Comparison of ENCODE assay signal across 23 cellular contexts in the genomic region with DNA sequence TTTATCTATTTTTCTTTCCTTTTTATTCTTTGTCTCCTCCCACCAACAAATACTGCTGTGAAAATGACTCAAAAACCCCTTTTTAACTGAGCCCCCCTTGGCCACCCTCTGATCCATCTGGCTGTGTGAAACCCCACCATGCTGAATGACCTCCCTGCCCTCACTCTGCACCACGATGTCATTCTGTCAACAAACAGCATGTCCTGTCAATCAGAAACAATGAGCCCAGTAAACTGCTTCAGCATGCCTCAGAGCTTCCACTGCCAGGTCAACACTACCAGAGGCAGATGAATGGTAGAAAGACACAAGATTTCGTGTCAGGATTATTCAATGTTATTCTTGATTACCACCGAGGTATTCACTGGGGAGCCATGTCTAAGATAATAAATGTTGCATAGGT.
DNase-seq lines count a peak whose midpoint lies in the region; ATAC-seq and TF ChIP-seq lines count a peak whose summit lies in the region.
"Had no signal": no experiment of that assay in that cellular context is flagged by ENCODE, and none has a peak within 500 bp of the region (broad histone marks: within the 10 kb centered on the region; RNA-seq: fewer than 3 reads in every experiment).

No MANE protein-coding gene starts in this region.

- H3K9me3 Mint-ChIP-seq in neural crest cell: peaks cover 3% of the 10 kb centered on the region
- H3K9me3 Mint-ChIP-seq: activated CD4-positive, alpha-beta T cell treated with anti-CD3 and anti-CD28 coated beads, Interleukin-2, amount 10 ng/mL, durations not matched to agents 7 days and 5 days had no signal

- H3K36me3 Mint-ChIP-seq in neural crest cell (ENCODE audit: low read depth): peaks cover 18% of the 10 kb centered on the region
- H3K36me3 Mint-ChIP-seq: activated CD8-positive, alpha-beta memory T cell treated with anti-CD3 and anti-CD28 coated beads, Interleukin-2, amount 10 ng/mL, durations not matched to agents 7 days and 5 days; activated naive CD8-positive, alpha-beta T cell; naive thymus-derived CD4-positive, alpha-beta T cell had no signal

- H3K27ac ChIP-seq in ectodermal cell (ENCODE audit: insufficient read depth, low read depth, low read length, poor library complexity, severe bottlenecking) (peak overlapping the region; percentile 76), coronary artery (no peak overlapping the region)
- H3K27ac ChIP-seq: esophagus muscularis mucosa, parathyroid adenoma, SK-N-MC had no signal

- peaks cover 10% of the 10 kb centered on the region for H3K27me3 Mint-ChIP-seq in neural crest cell (ENCODE audit: low read depth)

- no peak for ATAC-seq in HG02981 (IDR thresholded peaks at IDR 0.05; ENCODE audit: unreplicated experiment)
- ATAC-seq: activated CD8-positive, alpha-beta memory T cell treated with anti-CD3 and anti-CD28 coated beads, Interleukin-2, amount 10 ng/mL, durations not matched to agents 7 days and 5 days; HCT116; left cardiac atrium; naive thymus-derived CD4-positive, alpha-beta T cell had no signal

- DNase-seq in Caki2 (ENCODE audit: low read depth) (peak; percentile 2), HuH-7.5 (ENCODE audit: low spot score) (peak; percentile 26), neural crest cell (ENCODE audit: low read depth, low spot score) (no peak), coronary artery (ENCODE audit: low spot score) (no peak)
- no peak for DNase-seq in activated naive CD4-positive, alpha-beta T cell (lab: John Stamatoyannopoulos, UW)
- no peak for DNase-seq in activated effector memory CD4-positive, alpha-beta T cell treated with Interleukin-2 at 50 U/mL for 16 hours
- DNase-seq: activated CD4-positive, alpha-beta T cell treated with anti-CD3 and anti-CD28 coated beads, Interleukin-2, amount 10 ng/mL, durations not matched to agents 7 days and 5 days; activated CD8-positive, alpha-beta memory T cell treated with anti-CD3 and anti-CD28 coated beads, Interleukin-2, amount 10 ng/mL, durations not matched to agents 7 days and 5 days; cerebellar nuclear complex; effector memory CD4-positive, alpha-beta T cell; left cardiac atrium; mesenchymal stem cell; naive thymus-derived CD4-positive, alpha-beta T cell; NCI-H1092 treated with DMSO at 0.1 percent for 48 hours; NCI-H2029; RPMI8226 had no signal

- in situ Hi-C loops in Caki2 (cut with HindIII; ENCODE audit: low pct_unique_long_range_greater_than_20kb, low sequenced_read_pairs): no loop called here

- H3K27me3 ChIP-seq in ectodermal cell (ENCODE audit: control insufficient read depth, insufficient read depth, low read length, poor library complexity, severe bottlenecking): no peaks in the 10 kb centered on the region

- no peaks in the 10 kb centered on the region for H3K9me3 ChIP-seq in ectodermal cell (ENCODE audit: control insufficient read depth, low read length)
- H3K9me3 ChIP-seq: esophagus muscularis mucosa had no signal

- H3K4me1 ChIP-seq in ectodermal cell (ENCODE audit: control insufficient read depth, insufficient read depth, low read length): peaks cover 33% of the 10 kb centered on the region
- H3K4me1 ChIP-seq: esophagus muscularis mucosa, parathyroid adenoma had no signal

- 2 to 11% methylated on average over 3 of the region's 3 CpGs for WGBS in ectodermal cell, 2 experiments

- peak overlapping the region; percentile 2 for H3K4me3 Mint-ChIP-seq in neural crest cell
- H3K4me3 Mint-ChIP-seq: activated CD4-positive, alpha-beta T cell treated with anti-CD3 and anti-CD28 coated beads, Interleukin-2, amount 10 ng/mL, durations not matched to agents 7 days and 5 days; activated CD8-positive, alpha-beta memory T cell treated with anti-CD3 and anti-CD28 coated beads, Interleukin-2, amount 10 ng/mL, durations not matched to agents 7 days and 5 days; activated naive CD8-positive, alpha-beta T cell; naive thymus-derived CD4-positive, alpha-beta T cell had no signal

- TF ChIP-seq CTCF in neural crest cell (conservative IDR thresholded peaks at IDR 0.05): no peak
- no peak for TF ChIP-seq CTCF in coronary artery (IDR thresholded peaks at IDR 0.05)

- peaks cover 39% of the 10 kb centered on the region for H3K4me1 Mint-ChIP-seq in neural crest cell
- H3K4me1 Mint-ChIP-seq: activated CD4-positive, alpha-beta T cell treated with anti-CD3 and anti-CD28 coated beads, Interleukin-2, amount 10 ng/mL, durations not matched to agents 7 days and 5 days; activated CD8-positive, alpha-beta memory T cell treated with anti-CD3 and anti-CD28 coated beads, Interleukin-2, amount 10 ng/mL, durations not matched to agents 7 days and 5 days; naive thymus-derived CD4-positive, alpha-beta T cell had no signal

- peaks cover 46% of the 10 kb centered on the region for H3K36me3 ChIP-seq in ectodermal cell (ENCODE audit: control insufficient read depth, insufficient read depth, low read length)
- H3K36me3 ChIP-seq: esophagus muscularis mucosa had no signal

- H3K4me3 ChIP-seq in ectodermal cell (ENCODE audit: insufficient read depth, low read depth, low read length) (no peak overlapping the region), coronary artery (no peak overlapping the region)
- H3K4me3 ChIP-seq: esophagus muscularis mucosa, SK-N-MC had no signal

- H3K27ac Mint-ChIP-seq in neural crest cell (ENCODE audit: unreplicated experiment): peak overlapping the region; percentile 9
- H3K27ac Mint-ChIP-seq: activated CD4-positive, alpha-beta T cell treated with anti-CD3 and anti-CD28 coated beads, Interleukin-2, amount 10 ng/mL, durations not matched to agents 7 days and 5 days; activated CD8-positive, alpha-beta memory T cell treated with anti-CD3 and anti-CD28 coated beads, Interleukin-2, amount 10 ng/mL, durations not matched to agents 7 days and 5 days; activated naive CD8-positive, alpha-beta T cell; naive thymus-derived CD4-positive, alpha-beta T cell had no signal

Comparison
In these comparisons a context has a peak if more than half of its experiments do, and no peak if none do; other contexts are left out.
1. DNase-seq: peak in Caki2 (single experiment) and HuH-7.5 (single experiment); none in neural crest cell (single experiment), coronary artery (single experiment), activated naive CD4-positive, alpha-beta T cell (0 of 4) and activated effector memory CD4-positive, alpha-beta T cell treated with Interleukin-2 at 50 U/mL for 16 hours (single experiment).